ENCODE assay signal across 8 cellular contexts in the genomic region with DNA sequence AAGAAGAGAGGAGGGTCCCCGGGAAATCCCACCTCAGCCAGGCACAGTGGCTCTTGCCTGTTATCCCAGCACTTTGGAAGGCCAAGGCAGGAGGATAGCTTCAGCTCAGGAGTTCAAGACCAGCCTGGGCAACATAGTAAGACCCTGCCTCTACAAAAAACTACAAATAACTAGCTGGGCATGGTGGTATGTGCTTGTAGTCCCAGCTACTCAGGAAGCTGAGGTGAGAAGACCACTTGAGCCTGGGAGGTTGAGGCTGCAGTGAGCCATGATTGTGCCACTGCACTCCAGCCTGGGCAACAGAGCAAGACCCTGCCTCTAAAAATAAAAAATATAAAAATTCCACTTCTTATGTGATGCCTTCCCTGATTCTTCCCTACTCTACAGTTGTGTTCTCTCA. TPM values are rescaled to one million over a fixed set of nuclear protein-coding genes. Genes with fewer than 3 reads are reported as not detected.
"Had no signal": no experiment of that assay in that cellular context is flagged by ENCODE, and none has a peak within 500 bp of the region (broad histone marks: within the 10 kb centered on the region; RNA-seq: fewer than 3 reads in every experiment).

No MANE protein-coding gene starts in this region.

RNA-seq across cellular contexts. Expression of a gene that starts 10.8 kb away (rescaled TPM):
- total RNA-seq: activated B cell treated with CpG ODN at 0.5 μM for 24 hours; activated T-helper 1 cell treated with anti-CD3 and anti-CD28 coated beads, Interleukin-12 subunit alpha, Interleukin-12 subunit beta, Interleukin-2, Interleukin-4 antibody, amounts not matched to agents 30 ng/mL and 10 ng/mL and 1 ng/mL, durations not matched to agents 14 hours and 24 hours and 36 hours; adrenal gland; aorta; body of pancreas; cardiac septum; T-helper 17 cell; T-helper 2 cell treated with Interferon-gamma antibody and Interleukin-4, amounts not matched to agents 100 ng/mL and 5 ng/mL, for 36 hours had no signal

RNA-seq across cellular contexts. Expression of a gene that starts 23.2 kb away (rescaled TPM):
- total RNA-seq: adrenal gland, cardiac septum had no signal
